In the genomic region with DNA sequence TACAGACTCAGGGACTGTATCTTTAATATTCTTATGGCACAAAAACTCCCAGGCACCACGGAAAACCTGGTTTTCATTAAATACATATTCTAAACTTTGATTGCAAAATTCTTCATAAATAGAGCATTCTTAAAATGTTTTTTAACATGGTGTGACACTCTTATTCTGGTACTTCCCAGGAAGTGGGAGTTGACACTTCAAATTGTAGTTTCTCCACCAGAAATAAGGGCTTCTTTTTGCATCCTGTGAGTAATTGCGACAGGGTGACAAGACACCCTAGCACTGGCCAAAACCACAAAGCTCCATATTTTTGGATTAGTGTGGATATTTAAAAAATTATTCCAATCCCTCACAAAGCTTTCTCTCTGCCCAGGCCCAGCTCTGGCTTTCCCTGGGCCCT, we compare ENCODE assay signal across 31 cellular contexts.
"Had no signal": no experiment of that assay in that cellular context is flagged by ENCODE, and none has a peak within 500 bp of the region (broad histone marks: within the 10 kb centered on the region; RNA-seq: fewer than 3 reads in every experiment).

No MANE protein-coding gene starts in this region.

- H3K4me1 Mint-ChIP-seq: activated naive CD8-positive, alpha-beta T cell treated with anti-CD3 and anti-CD28 coated beads, Interleukin-2, amount 50 U/mL, for 24 hours had no signal

- H3K4me3 Mint-ChIP-seq: activated CD8-positive, alpha-beta T cell treated with anti-CD3 and anti-CD28 coated beads, Interleukin-2, amount 10 ng/mL, durations not matched to agents 7 days and 5 days; activated naive CD8-positive, alpha-beta T cell treated with anti-CD3 and anti-CD28 coated beads, Interleukin-2, amount 50 U/mL, for 24 hours; T-helper 2 cell treated with Interferon-gamma antibody and Interleukin-4, amounts not matched to agents 5 μg/mL and 100 μg/mL, for 36 hours; WTC11 had no signal

- H3K9me3 Mint-ChIP-seq: activated naive CD4-positive, alpha-beta T cell treated with anti-CD3 and anti-CD28 coated beads, Interleukin-2, amount 50 U/mL, for 72 hours; activated naive CD8-positive, alpha-beta T cell treated with anti-CD3 and anti-CD28 coated beads, Interleukin-2, amount 50 U/mL, for 24 hours; T-helper 2 cell treated with Interferon-gamma antibody and Interleukin-4, amounts not matched to agents 5 μg/mL and 100 μg/mL, for 36 hours; WTC11 had no signal

- ATAC-seq: activated CD8-positive, alpha-beta T cell treated with anti-CD3 and anti-CD28 coated beads, Interleukin-2, amount 10 ng/mL, durations not matched to agents 7 days and 5 days; activated naive CD4-positive, alpha-beta T cell treated with anti-CD3 and anti-CD28 coated beads, Interleukin-2, amount 50 U/mL, for 72 hours; activated naive CD8-positive, alpha-beta T cell treated with anti-CD3 and anti-CD28 coated beads, Interleukin-2, amount 50 U/mL, for 24 hours; K562; SK-N-SH treated with all-trans-retinoic acid at 6 μM for 48 hours; WTC11 had no signal

- H3K36me3 ChIP-seq: brain microvascular endothelial cell, cardiac muscle cell, Peyer's patch, SJCRH30 had no signal

- H3K4me1 ChIP-seq: Peyer's patch, SJCRH30 had no signal

- H3K9me3 ChIP-seq: Peyer's patch, SJCRH30 had no signal

- H3K4me3 ChIP-seq: cardiac muscle cell, K562, Peyer's patch, SJCRH30 had no signal

- H3K27ac ChIP-seq: brain microvascular endothelial cell, cardiac muscle cell, Peyer's patch, RWPE1, SJCRH30 had no signal

- DNase-seq: activated CD4-positive, alpha-beta T cell treated with anti-CD3 and anti-CD28 coated beads for 48 hours; activated CD4-positive, alpha-beta T cell treated with anti-CD3 and anti-CD28 coated beads, Interleukin-2, amount 50 U/mL, for 4 hours; activated CD4-positive, CD25-positive, alpha-beta regulatory T cell treated with anti-CD3 and anti-CD28 coated beads, Interleukin-2, amount 50 U/mL, for 72 hours; activated CD8-positive, alpha-beta memory T cell treated with anti-CD3 and anti-CD28 coated beads, Interleukin-2, amount 50 U/mL, for 48 hours; activated CD8-positive, alpha-beta T cell treated with anti-CD3 and anti-CD28 coated beads, Interleukin-2, amount 10 ng/mL, durations not matched to agents 7 days and 5 days; activated effector memory CD4-positive, alpha-beta T cell treated with Interleukin-2 at 50 U/mL for 16 hours; activated naive CD4-positive, alpha-beta T cell treated with Interleukin-2 at 50 U/mL for 16 hours; activated naive CD8-positive, alpha-beta T cell treated with anti-CD3 and anti-CD28 coated beads, Interleukin-2, amount 50 U/mL, for 24 hours; activated T-cell treated with anti-CD3 and anti-CD28 coated beads, Interleukin-2, amount 50 U/mL, for 1 hour; amygdala; brain microvascular endothelial cell; Kasumi-1; NCI-H1048; NCI-H1417; NCI-H2029; NCI-H2107; NCI-H2171 treated with DMSO at 0.1 percent for 48 hours; NCI-H345; NCI-H510A; NCI-H69; Right ventricle myocardium superior; SJCRH30; SW 1271 had no signal

- H3K27me3 ChIP-seq: brain microvascular endothelial cell, cardiac muscle cell, Peyer's patch had no signal

- H3K27me3 Mint-ChIP-seq: activated naive CD8-positive, alpha-beta T cell treated with anti-CD3 and anti-CD28 coated beads, Interleukin-2, amount 50 U/mL, for 24 hours had no signal

- H3K27ac Mint-ChIP-seq: activated CD8-positive, alpha-beta T cell treated with anti-CD3 and anti-CD28 coated beads, Interleukin-2, amount 10 ng/mL, durations not matched to agents 7 days and 5 days; activated naive CD4-positive, alpha-beta T cell treated with anti-CD3 and anti-CD28 coated beads, Interleukin-2, amount 50 U/mL, for 72 hours; activated naive CD8-positive, alpha-beta T cell treated with anti-CD3 and anti-CD28 coated beads, Interleukin-2, amount 50 U/mL, for 24 hours; T-helper 2 cell treated with Interferon-gamma antibody and Interleukin-4, amounts not matched to agents 5 μg/mL and 100 μg/mL, for 36 hours; WTC11 had no signal
